In the genomic region with DNA sequence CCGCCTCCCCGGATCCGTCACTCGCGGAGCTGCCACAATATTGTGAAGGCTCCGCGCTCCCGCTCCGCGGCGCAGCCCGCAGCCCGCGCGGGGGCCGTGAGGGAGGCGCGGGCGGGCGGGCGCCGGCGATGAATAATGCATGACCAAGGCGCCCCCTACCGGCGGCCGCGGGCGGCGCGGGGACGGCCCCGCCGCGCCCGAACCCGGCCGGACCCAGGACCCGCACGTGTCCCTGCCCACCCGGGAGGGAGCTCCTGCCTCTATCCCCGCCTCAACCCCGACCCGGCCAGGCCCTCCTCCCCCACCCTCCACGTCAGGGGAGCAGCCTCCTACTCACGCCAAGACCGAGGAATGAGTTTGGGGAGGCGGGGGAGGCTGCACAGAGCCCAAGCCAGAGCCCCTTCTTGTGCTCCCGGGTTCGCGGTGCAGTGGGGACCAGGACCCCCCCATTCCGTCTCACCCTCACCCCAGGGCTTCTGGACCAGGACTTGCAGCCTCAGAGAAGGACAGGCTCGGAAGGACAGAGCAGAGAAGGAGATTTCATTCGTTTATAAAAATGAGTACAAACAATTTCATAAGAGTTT, we compare ENCODE assay signal across 1 cellular context.
TF ChIP-seq lines count a peak whose summit lies in the region.

No MANE protein-coding gene starts in this region.

TF ChIP-seq in K562, 482 proteins besides CTCF, POLR2A, EP300 and RAD21 (continued from another document):
- TF ChIP-seq, protein P1, sequence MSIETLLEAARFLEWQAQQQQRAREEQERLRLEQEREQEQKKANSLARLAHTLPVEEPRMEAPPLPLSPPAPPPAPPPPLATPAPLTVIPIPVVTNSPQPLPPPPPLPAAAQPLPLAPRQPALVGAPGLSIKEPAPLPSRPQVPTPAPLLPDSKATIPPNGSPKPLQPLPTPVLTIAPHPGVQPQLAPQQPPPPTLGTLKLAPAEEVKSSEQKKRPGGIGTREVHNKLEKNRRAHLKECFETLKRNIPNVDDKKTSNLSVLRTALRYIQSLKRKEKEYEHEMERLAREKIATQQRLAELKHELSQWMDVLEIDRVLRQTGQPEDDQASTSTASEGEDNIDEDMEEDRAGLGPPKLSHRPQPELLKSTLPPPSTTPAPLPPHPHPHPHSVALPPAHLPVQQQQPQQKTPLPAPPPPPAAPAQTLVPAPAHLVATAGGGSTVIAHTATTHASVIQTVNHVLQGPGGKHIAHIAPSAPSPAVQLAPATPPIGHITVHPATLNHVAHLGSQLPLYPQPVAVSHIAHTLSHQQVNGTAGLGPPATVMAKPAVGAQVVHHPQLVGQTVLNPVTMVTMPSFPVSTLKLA (conservative IDR thresholded peaks at IDR 0.05) = 0 out of 4 replicates have a peak, but pooled peaks of 1 of the 2 experiments have one; percentile 24
- TF ChIP-seq, protein P2, sequence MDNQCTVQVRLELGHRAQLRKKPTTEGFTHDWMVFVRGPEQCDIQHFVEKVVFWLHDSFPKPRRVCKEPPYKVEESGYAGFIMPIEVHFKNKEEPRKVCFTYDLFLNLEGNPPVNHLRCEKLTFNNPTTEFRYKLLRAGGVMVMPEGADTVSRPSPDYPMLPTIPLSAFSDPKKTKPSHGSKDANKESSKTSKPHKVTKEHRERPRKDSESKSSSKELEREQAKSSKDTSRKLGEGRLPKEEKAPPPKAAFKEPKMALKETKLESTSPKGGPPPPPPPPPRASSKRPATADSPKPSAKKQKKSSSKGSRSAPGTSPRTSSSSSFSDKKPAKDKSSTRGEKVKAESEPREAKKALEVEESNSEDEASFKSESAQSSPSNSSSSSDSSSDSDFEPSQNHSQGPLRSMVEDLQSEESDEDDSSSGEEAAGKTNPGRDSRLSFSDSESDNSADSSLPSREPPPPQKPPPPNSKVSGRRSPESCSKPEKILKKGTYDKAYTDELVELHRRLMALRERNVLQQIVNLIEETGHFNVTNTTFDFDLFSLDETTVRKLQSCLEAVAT (IDR thresholded peaks at IDR 0.05) = no peak
- TF ChIP-seq, protein P3, sequence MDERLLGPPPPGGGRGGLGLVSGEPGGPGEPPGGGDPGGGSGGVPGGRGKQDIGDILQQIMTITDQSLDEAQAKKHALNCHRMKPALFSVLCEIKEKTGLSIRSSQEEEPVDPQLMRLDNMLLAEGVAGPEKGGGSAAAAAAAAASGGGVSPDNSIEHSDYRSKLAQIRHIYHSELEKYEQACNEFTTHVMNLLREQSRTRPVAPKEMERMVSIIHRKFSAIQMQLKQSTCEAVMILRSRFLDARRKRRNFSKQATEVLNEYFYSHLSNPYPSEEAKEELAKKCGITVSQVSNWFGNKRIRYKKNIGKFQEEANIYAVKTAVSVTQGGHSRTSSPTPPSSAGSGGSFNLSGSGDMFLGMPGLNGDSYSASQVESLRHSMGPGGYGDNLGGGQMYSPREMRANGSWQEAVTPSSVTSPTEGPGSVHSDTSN (CRISPR knock-in tag; IDR thresholded peaks at IDR 0.05; ENCODE audit: low read depth) = no peak
- TF ChIP-seq, protein P3 (tag; conservative IDR thresholded peaks at IDR 0.05; ENCODE audit: low read depth) = no peak
- TF ChIP-seq, protein P4, sequence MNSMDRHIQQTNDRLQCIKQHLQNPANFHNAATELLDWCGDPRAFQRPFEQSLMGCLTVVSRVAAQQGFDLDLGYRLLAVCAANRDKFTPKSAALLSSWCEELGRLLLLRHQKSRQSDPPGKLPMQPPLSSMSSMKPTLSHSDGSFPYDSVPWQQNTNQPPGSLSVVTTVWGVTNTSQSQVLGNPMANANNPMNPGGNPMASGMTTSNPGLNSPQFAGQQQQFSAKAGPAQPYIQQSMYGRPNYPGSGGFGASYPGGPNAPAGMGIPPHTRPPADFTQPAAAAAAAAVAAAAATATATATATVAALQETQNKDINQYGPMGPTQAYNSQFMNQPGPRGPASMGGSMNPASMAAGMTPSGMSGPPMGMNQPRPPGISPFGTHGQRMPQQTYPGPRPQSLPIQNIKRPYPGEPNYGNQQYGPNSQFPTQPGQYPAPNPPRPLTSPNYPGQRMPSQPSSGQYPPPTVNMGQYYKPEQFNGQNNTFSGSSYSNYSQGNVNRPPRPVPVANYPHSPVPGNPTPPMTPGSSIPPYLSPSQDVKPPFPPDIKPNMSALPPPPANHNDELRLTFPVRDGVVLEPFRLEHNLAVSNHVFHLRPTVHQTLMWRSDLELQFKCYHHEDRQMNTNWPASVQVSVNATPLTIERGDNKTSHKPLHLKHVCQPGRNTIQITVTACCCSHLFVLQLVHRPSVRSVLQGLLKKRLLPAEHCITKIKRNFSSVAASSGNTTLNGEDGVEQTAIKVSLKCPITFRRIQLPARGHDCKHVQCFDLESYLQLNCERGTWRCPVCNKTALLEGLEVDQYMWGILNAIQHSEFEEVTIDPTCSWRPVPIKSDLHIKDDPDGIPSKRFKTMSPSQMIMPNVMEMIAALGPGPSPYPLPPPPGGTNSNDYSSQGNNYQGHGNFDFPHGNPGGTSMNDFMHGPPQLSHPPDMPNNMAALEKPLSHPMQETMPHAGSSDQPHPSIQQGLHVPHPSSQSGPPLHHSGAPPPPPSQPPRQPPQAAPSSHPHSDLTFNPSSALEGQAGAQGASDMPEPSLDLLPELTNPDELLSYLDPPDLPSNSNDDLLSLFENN (IDR thresholded peaks at IDR 0.05; ENCODE audit: low read depth in 2 of 2, low read length in 2 of 2) = no peak
- no peak for TF ChIP-seq ZKSCAN1 (IDR thresholded peaks at IDR 0.05; ENCODE audit: low read depth, low read length)
- TF ChIP-seq ZNF274 (IDR thresholded peaks at IDR 0.05; ENCODE audit: borderline replicate concordance, low read depth, low read length) = no peak
